In genomic region chr2:85886585-85886984, GRCh38 we compare ENCODE assay signal across 1 cellular context.
TF ChIP-seq lines count a peak whose summit lies in the region.

No MANE protein-coding gene starts in this region.

TF ChIP-seq in HEK293, 187 proteins besides CTCF, POLR2A, EP300 and RAD21 (continued from another document):
- TF ChIP-seq ZNF600 (tag by site-specific recombination; IDR thresholded peaks at IDR 0.05) = no peak
- TF ChIP-seq ZNF341 (tag by site-specific recombination; IDR thresholded peaks at IDR 0.05; ENCODE audit: low read depth) = no peak
- TF ChIP-seq ZNF629 (tag by site-specific recombination; IDR thresholded peaks at IDR 0.05) = no peak
- no peak for TF ChIP-seq ZNF843 (tag by site-specific recombination; IDR thresholded peaks at IDR 0.05)
- TF ChIP-seq ZNF510 (tag by site-specific recombination; IDR thresholded peaks at IDR 0.05; ENCODE audit: insufficient replicate concordance) = no peak
- peak; percentile 97 for TF ChIP-seq ZFHX2 (tag by site-specific recombination; conservative IDR thresholded peaks at IDR 0.05)
- TF ChIP-seq ZBTB48 (tag by site-specific recombination; IDR thresholded peaks at IDR 0.05) = no peak
- TF ChIP-seq ZNF302 (tag by site-specific recombination; IDR thresholded peaks at IDR 0.05; ENCODE audit: low read depth) = no peak
- no peak for TF ChIP-seq MEIS1 (CRISPR knock-in tag; IDR thresholded peaks at IDR 0.05; ENCODE audit: borderline replicate concordance)
- TF ChIP-seq ZNF133 (tag by site-specific recombination; IDR thresholded peaks at IDR 0.05) = no peak
- TF ChIP-seq ZNF660 (tag by site-specific recombination; IDR thresholded peaks at IDR 0.05) = peak; percentile 34; the same call in 1 of the 2 replicates
- no peak for TF ChIP-seq ZBTB21 (tag by site-specific recombination; IDR thresholded peaks at IDR 0.05)
- TF ChIP-seq SP7 (tag by site-specific recombination; IDR thresholded peaks at IDR 0.05) = peak; percentile 71
- TF ChIP-seq GLIS2 (tag by site-specific recombination; IDR thresholded peaks at IDR 0.05) = peak; percentile 24; the same call in 1 of the 2 replicates
- TF ChIP-seq PRDM2 (tag by site-specific recombination; IDR thresholded peaks at IDR 0.05; ENCODE audit: borderline replicate concordance) = no peak
- no peak for TF ChIP-seq ZNF280D (tag by site-specific recombination; IDR thresholded peaks at IDR 0.05)
- TF ChIP-seq ZBTB20 (tag by site-specific recombination; IDR thresholded peaks at IDR 0.05) = peak; percentile 64
- TF ChIP-seq ZIC2 (tag by site-specific recombination; IDR thresholded peaks at IDR 0.05) = no peak; the same call in 1 of the 2 replicates
